Comparison of ENCODE assay signal across 20 cellular contexts in the genomic region with DNA sequence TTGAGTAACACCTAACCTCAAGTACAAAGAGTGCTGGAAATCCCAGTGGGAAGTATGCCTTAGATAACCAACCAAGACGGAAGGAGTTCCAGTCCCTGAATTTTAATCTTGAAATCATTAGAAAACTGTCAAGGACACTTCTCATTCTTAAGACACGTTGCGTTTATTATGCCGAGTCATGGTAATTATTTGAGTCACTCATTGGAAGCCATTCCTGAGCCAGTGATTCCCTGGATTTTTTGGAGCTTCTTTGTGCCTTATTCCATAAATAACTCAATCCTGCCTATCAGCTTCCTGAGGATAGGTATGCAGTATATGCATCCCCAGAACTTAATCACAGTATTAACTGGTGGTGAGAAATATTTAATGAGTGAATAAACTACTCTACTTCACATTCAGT.
DNase-seq lines count a peak whose midpoint lies in the region; ATAC-seq, FAIRE-seq and TF ChIP-seq lines count a peak whose summit lies in the region.
"Had no signal": no experiment of that assay in that cellular context is flagged by ENCODE, and none has a peak within 500 bp of the region (broad histone marks: within the 10 kb centered on the region; RNA-seq: fewer than 3 reads in every experiment).

No MANE protein-coding gene starts in this region.

- H2AFZ ChIP-seq in GM23248 = no peak overlapping the region
- no peak overlapping the region for H2AFZ ChIP-seq in K562 (ENCODE audit: low read depth, low read length)
- H2AFZ ChIP-seq in osteoblast (ENCODE audit: low read length) = no peak overlapping the region

- no peaks in the 10 kb centered on the region for H3K27me3 Mint-ChIP-seq in activated CD4-positive, alpha-beta T cell treated with anti-CD3 and anti-CD28 coated beads for 36 hours
- H3K27me3 Mint-ChIP-seq: CD4-positive, alpha-beta T cell had no signal

- TF ChIP-seq EP300 in A549 (IDR thresholded peaks at IDR 0.05) = no peak
- TF ChIP-seq EP300 in K562 (IDR thresholded peaks at IDR 0.05; ENCODE audit: low read length) = no peak

- no peaks in the 10 kb centered on the region for H3F3A ChIP-seq in GM23248 (ENCODE audit: insufficient read depth)

- no peaks in the 10 kb centered on the region for H3K9me2 ChIP-seq in GM23248 (ENCODE audit: insufficient read depth)

- H4K20me1 ChIP-seq in GM23248 (ENCODE audit: insufficient read depth) = no peaks in the 10 kb centered on the region
- no peaks in the 10 kb centered on the region for H4K20me1 ChIP-seq in K562 (replicated peaks; ENCODE audit: control insufficient read depth, insufficient read depth, low read length)
- no peaks in the 10 kb centered on the region for H4K20me1 ChIP-seq in osteoblast (ENCODE audit: insufficient read depth, low read length)

- H3K4me3 ChIP-seq in A549 (no peak overlapping the region), GM23248 (no peak overlapping the region), K562 (no peak overlapping the region), osteoblast (ENCODE audit: insufficient read depth, low read length) (no peak overlapping the region), kidney (ENCODE audit: low read length in 2 of 2) (no peak overlapping the region)

- H3K27ac Mint-ChIP-seq in activated CD4-positive, alpha-beta T cell treated with anti-CD3 and anti-CD28 coated beads for 36 hours = no peak overlapping the region
- H3K27ac Mint-ChIP-seq: CD4-positive, alpha-beta T cell had no signal

- CTCF ChIA-PET in A549 (lab: Yijun Ruan, JAX) = interaction anchor here (1.4 to 1.8 kb wide), 2 partner anchors 298 to 440 kb away, joined by 3 to 7 read pairs; no protein-coding TSS in a partner anchor
- CTCF ChIA-PET in K562 (lab: Yijun Ruan, JAX; ENCODE audit: low intra/inter-chr PET ratio) = no interaction called here
- CTCF ChIA-PET in activated CD4-positive, alpha-beta T cell treated with anti-CD3 and anti-CD28 coated beads for 36 hours (lab: Charles Lee) = no interaction called here

- no peaks in the 10 kb centered on the region for H3K9me1 ChIP-seq in K562 (ENCODE audit: control insufficient read depth, insufficient read depth, low read length)

- WGBS in A549 (ENCODE audit: missing lambda C conversion rate) = 87% methylated on average over 4 of the region's 4 CpGs
- 37 to 41% methylated on average over 4 of the region's 4 CpGs for WGBS in GM23248 (ENCODE audit: low coverage in 1 of 2, low lambda C conversion rate in 2 of 2, missing lambda C conversion rate in 2 of 2), 2 experiments
- 0% methylated on average over 4 of the region's 4 CpGs for WGBS in K562 (ENCODE audit: insufficient coverage, low coverage, missing lambda C conversion rate)

- POLR2A ChIA-PET in A549 (lab: Yijun Ruan, JAX) (no interaction called here), K562 (lab: Yijun Ruan, JAX) (interaction anchor here (1.9 kb wide), 1 partner anchor 37 kb away, joined by 4 read pairs; no protein-coding TSS in a partner anchor)
- POLR2A ChIA-PET in activated CD4-positive, alpha-beta T cell treated with anti-CD3 and anti-CD28 coated beads for 36 hours (lab: Charles Lee) = no interaction called here

- H3K4me3 Mint-ChIP-seq in activated CD4-positive, alpha-beta T cell treated with anti-CD3 and anti-CD28 coated beads for 36 hours = no peak overlapping the region
- H3K4me3 Mint-ChIP-seq: CD4-positive, alpha-beta T cell had no signal

- H3K79me2 ChIP-seq in GM23248 (ENCODE audit: insufficient read depth) (no peaks in the 10 kb centered on the region), K562 (ENCODE audit: control insufficient read depth, insufficient read depth, low read length) (no peaks in the 10 kb centered on the region), osteoblast (ENCODE audit: insufficient read depth, low read length) (no peaks in the 10 kb centered on the region)

- no peaks in the 10 kb centered on the region for H3K9me3 ChIP-seq in A549
- no peaks in the 10 kb centered on the region for H3K9me3 ChIP-seq in GM23248 (ENCODE audit: low read depth)
- H3K9me3 ChIP-seq in K562 (replicated peaks; ENCODE audit: control insufficient read depth, insufficient read depth, low read depth, low read length) = no peaks in the 10 kb centered on the region
- no peaks in the 10 kb centered on the region for H3K9me3 ChIP-seq in osteoblast (ENCODE audit: low read depth, low read length)
- H3K9me3 ChIP-seq in kidney (ENCODE audit: control insufficient read depth in 1 of 2, low read length in 2 of 2) = no peaks in the 10 kb centered on the region
- H3K9me3 ChIP-seq: Caco-2 had no signal

- no peaks in the 10 kb centered on the region for H3K36me3 Mint-ChIP-seq in activated CD4-positive, alpha-beta T cell treated with anti-CD3 and anti-CD28 coated beads for 36 hours (ENCODE audit: low read depth)

- no peak for TF ChIP-seq RAD21 in A549 (conservative IDR thresholded peaks at IDR 0.05 in 1 of 2, IDR thresholded peaks at IDR 0.05 in 1 of 2)
- no peak for TF ChIP-seq RAD21 in K562 (CRISPR knock-in tag; conservative IDR thresholded peaks at IDR 0.05 in 1 of 2, IDR thresholded peaks at IDR 0.05 in 1 of 2)

- H3K4me2 ChIP-seq in A549 = no peak overlapping the region
- peak overlapping the region; percentile 17 for H3K4me2 ChIP-seq in GM23248 (ENCODE audit: unreplicated experiment)
- H3K4me2 ChIP-seq in K562 (ENCODE audit: insufficient read depth, low read length) = no peak overlapping the region
- H3K4me2 ChIP-seq in osteoblast (ENCODE audit: insufficient read depth, low read length) = no peak overlapping the region
- H3K4me2 ChIP-seq: KMS-11 had no signal

- no peaks in the 10 kb centered on the region for H3K36me3 ChIP-seq in GM23248 (ENCODE audit: low read depth)
- no peaks in the 10 kb centered on the region for H3K36me3 ChIP-seq in K562 (ENCODE audit: control insufficient read depth, insufficient read depth, low read length)
- H3K36me3 ChIP-seq in osteoblast (ENCODE audit: insufficient read depth, low read length) = no peaks in the 10 kb centered on the region
- no peaks in the 10 kb centered on the region for H3K36me3 ChIP-seq in kidney (ENCODE audit: control insufficient read depth in 1 of 2, insufficient read depth in 2 of 2, low read length in 2 of 2)

- BruUV-seq in K562 (replicated peaks; lab: Mats Ljungman, UMichigan) = no TSS peak

- H3K9me3 Mint-ChIP-seq in activated CD4-positive, alpha-beta T cell treated with anti-CD3 and anti-CD28 coated beads for 36 hours (ENCODE audit: low read depth) = no peaks in the 10 kb centered on the region

- no peaks in the 10 kb centered on the region for H3K4me1 Mint-ChIP-seq in activated CD4-positive, alpha-beta T cell treated with anti-CD3 and anti-CD28 coated beads for 36 hours

- intact Hi-C loops in K562 (cut with micrococcal nuclease) = no loop called here
- intact Hi-C loops in kidney (cut with DNase I) = no loop called here
- intact Hi-C loops in activated CD4-positive, alpha-beta T cell treated with anti-CD3 and anti-CD28 coated beads for 36 hours (cut with DNase I, micrococcal nuclease) = no loop called here

- no peak for TF ChIP-seq CTCF in A549 (IDR thresholded peaks at IDR 0.05)
- TF ChIP-seq CTCF in K562 (IDR thresholded peaks at IDR 0.05 in 2 of 3, conservative IDR thresholded peaks at IDR 0.05 in 1 of 3; ENCODE audit: insufficient read depth in 2 of 3, low read depth in 1 of 3, low read length in 3 of 3) = no peak
- no peak for TF ChIP-seq CTCF in osteoblast (IDR thresholded peaks at IDR 0.05; ENCODE audit: extremely low read depth, low read depth, low read length)
- no peak for TF ChIP-seq CTCF in kidney (IDR thresholded peaks at IDR 0.05; ENCODE audit: borderline replicate concordance, extremely low read depth, insufficient read depth)

- H3K27me3 ChIP-seq in GM23248 (replicated peaks; ENCODE audit: insufficient read depth) (no peaks in the 10 kb centered on the region), K562 (ENCODE audit: control insufficient read depth in 2 of 2, insufficient read depth in 2 of 2, low read length in 2 of 2) (no peaks in the 10 kb centered on the region), osteoblast (ENCODE audit: insufficient read depth, low read length) (no peaks in the 10 kb centered on the region)

- peak in 1 of 2 experiments; percentile 5 for DNase-seq in A549 (ENCODE audit: low read depth in 1 of 2, low spot score in 1 of 2)
- DNase-seq in GM23248 = peak; percentile 30
- DNase-seq in K562 (ENCODE audit: extremely low read depth in 1 of 4, low spot score in 3 of 4) = no peak
- DNase-seq in osteoblast (ENCODE audit: insufficient read length, low spot score, missing footprints) = peak; percentile 62
- DNase-seq in kidney = no peak
- no peak for DNase-seq in activated CD4-positive, alpha-beta T cell treated with anti-CD3 and anti-CD28 coated beads for 36 hours
- DNase-seq: AML-193; Caco-2; CD4-positive, alpha-beta T cell; DMS153; DMS79; GF-D8; HCEC 1CT had no signal

- H3K9ac ChIP-seq in GM23248 = no peak overlapping the region
- H3K9ac ChIP-seq in K562 (ENCODE audit: insufficient read depth in 1 of 2, low read depth in 2 of 2, low read length in 2 of 2) = no peak overlapping the region
- no peak overlapping the region for H3K9ac ChIP-seq in kidney (ENCODE audit: low read length in 2 of 2)
- H3K9ac ChIP-seq: KMS-11 had no signal

- ATAC-seq in A549 (no peak), K562 (no peak), HG03565 (IDR thresholded peaks at IDR 0.05; ENCODE audit: unreplicated experiment) (no peak)
- ATAC-seq in activated CD4-positive, alpha-beta T cell treated with anti-CD3 and anti-CD28 coated beads for 36 hours = no peak

- TF ChIP-seq POLR2A in A549 (IDR thresholded peaks at IDR 0.05; ENCODE audit: low read length) (no peak), K562 (conservative IDR thresholded peaks at IDR 0.05) (no peak)

- H3K4me1 ChIP-seq in A549 = no peaks in the 10 kb centered on the region
- H3K4me1 ChIP-seq in GM23248 (ENCODE audit: insufficient read depth) = 0 out of 2 replicates have a peak, but pooled peaks cover 6% of the 10 kb centered on the region
- H3K4me1 ChIP-seq in K562 (replicated peaks in 1 of 2; ENCODE audit: control insufficient read depth in 2 of 2, insufficient read depth in 2 of 2, low read length in 2 of 2) = no peaks in the 10 kb centered on the region
- no peaks in the 10 kb centered on the region for H3K4me1 ChIP-seq in osteoblast (ENCODE audit: insufficient read depth, low read length)
- no peaks in the 10 kb centered on the region for H3K4me1 ChIP-seq in kidney (ENCODE audit: control insufficient read depth in 1 of 2, insufficient read depth in 1 of 2, low read depth in 1 of 2, low read length in 2 of 2)
- H3K4me1 ChIP-seq: Caco-2 had no signal

- H3K27ac ChIP-seq in A549 = peak overlapping the region in 1 of 2 experiments; percentile 20; a peak in 1 of 6 replicates
- H3K27ac ChIP-seq in GM23248 = no peak overlapping the region
- H3K27ac ChIP-seq in K562 (ENCODE audit: extremely low read depth, low read depth, low read length) = no peak overlapping the region
- H3K27ac ChIP-seq in osteoblast (ENCODE audit: low read depth, low read length) = no peak overlapping the region
- no peak overlapping the region for H3K27ac ChIP-seq in kidney (ENCODE audit: low read depth in 2 of 2, low read length in 2 of 2)
- H3K27ac ChIP-seq: C4-2B, HL-60, KMS-11 had no signal

- in situ Hi-C loops in GM23248 (cut with MboI) = loop anchor here (25.0 kb wide), 1 partner anchor 723 kb away; a partner anchor contains a TSS
- in situ Hi-C loops in K562 (cut with MboI) = no loop called here

- no peak for FAIRE-seq in A549 (lab: Jason Lieb, UNC)
- FAIRE-seq in K562 (lab: Jason Lieb, UNC) = no peak
- FAIRE-seq in kidney (lab: Jason Lieb, UNC) = no peak
- FAIRE-seq: A204.1, H54, HTR-8/SVneo had no signal

TF ChIP-seq in K562, 482 proteins besides CTCF, POLR2A, EP300 and RAD21 (continues in another document):
- TF ChIP-seq MAFG (tag; conservative IDR thresholded peaks at IDR 0.05) = peak; percentile 39; the same call in 1 of the 2 replicates

Comparison
In these comparisons a context has a peak if more than half of its experiments do, and no peak if none do; other contexts are left out.
1. DNase-seq: peak in GM23248 (single experiment) and osteoblast (single experiment); none in K562 (0 of 4), kidney (single experiment) and activated CD4-positive, alpha-beta T cell treated with anti-CD3 and anti-CD28 coated beads for 36 hours (single experiment).